ENCODE assay signal across 8 cellular contexts in genomic region chr12:53096761-53097160, GRCh38. TPM values are rescaled to one million over a fixed set of nuclear protein-coding genes. Genes with fewer than 3 reads are reported as not detected.
DNase-seq lines count a peak whose midpoint lies in the region; ATAC-seq lines count a peak whose summit lies in the region.

No MANE protein-coding gene starts in this region.

- H3K9me3 ChIP-seq in HAP-1 (no peaks in the 10 kb centered on the region), skeletal muscle tissue (ENCODE audit: control insufficient read depth in 3 of 3, low read length in 3 of 3) (no peaks in the 10 kb centered on the region)

- peak overlapping the region; percentile 69 for H3K27ac ChIP-seq in skeletal muscle tissue (ENCODE audit: low read depth, low read length)

- peaks cover 52% of the 10 kb centered on the region for H3K4me1 Mint-ChIP-seq in activated CD8-positive, alpha-beta T cell treated with anti-CD3 and anti-CD28 coated beads, Interleukin-2, amount 10 ng/mL, durations not matched to agents 7 days and 5 days (ENCODE audit: low read depth)

- no peaks in the 10 kb centered on the region for H3K9me3 Mint-ChIP-seq in activated CD8-positive, alpha-beta T cell treated with anti-CD3 and anti-CD28 coated beads, Interleukin-2, amount 10 ng/mL, durations not matched to agents 7 days and 5 days (ENCODE audit: insufficient read depth)

- peaks cover 6% of the 10 kb centered on the region for H3K4me1 ChIP-seq in HAP-1
- H3K4me1 ChIP-seq in skeletal muscle tissue (ENCODE audit: control insufficient read depth in 3 of 3, insufficient read depth in 3 of 3, low read length in 3 of 3), result peaks cover 28 to 36% (median 31%) of the 10 kb centered on the region in 3 donors

- CTCF ChIA-PET in activated CD8-positive, alpha-beta T cell treated with anti-CD3 and anti-CD28 coated beads, Interleukin-2, amount 10 ng/mL, durations not matched to agents 7 days and 5 days (lab: Charles Lee), result interaction anchor here (1.4 to 8.0 kb wide), 3 partner anchors 15 to 29 kb away, joined by 4 to 295 read pairs (median 170); partner anchors contain the start of gene SPRYD3

- DNase-seq in HAP-1 (ENCODE audit: low spot score in 2 of 2) (no peak), COLO668 (lab: John Stamatoyannopoulos, UW; ENCODE audit: unreplicated experiment) (no peak), NCI-H1092 treated with DMSO at 0.1 percent for 48 hours (lab: John Stamatoyannopoulos, UW) (no peak)
- DNase-seq in activated CD8-positive, alpha-beta T cell treated with anti-CD3 and anti-CD28 coated beads, Interleukin-2, amount 10 ng/mL, durations not matched to agents 7 days and 5 days, result no peak

- peaks cover 8% of the 10 kb centered on the region for H3K27me3 Mint-ChIP-seq in activated CD8-positive, alpha-beta T cell treated with anti-CD3 and anti-CD28 coated beads, Interleukin-2, amount 10 ng/mL, durations not matched to agents 7 days and 5 days (ENCODE audit: low read depth)

- peak overlapping the region; percentile 75 for H3K4me3 Mint-ChIP-seq in activated CD8-positive, alpha-beta T cell treated with anti-CD3 and anti-CD28 coated beads, Interleukin-2, amount 10 ng/mL, durations not matched to agents 7 days and 5 days

- H3K27me3 ChIP-seq in HAP-1 (ENCODE audit: low read depth), result no peaks in the 10 kb centered on the region
- no peaks in the 10 kb centered on the region for H3K27me3 ChIP-seq in skeletal muscle tissue (ENCODE audit: control insufficient read depth in 3 of 3, insufficient read depth in 3 of 3, low read length in 3 of 3)

- peak overlapping the region in 2 of 3 donors; percentile 69 to 85 for H3K9ac ChIP-seq in skeletal muscle tissue (ENCODE audit: low read depth in 1 of 3, low read length in 3 of 3)

- H3K36me3 ChIP-seq in HAP-1 (replicated peaks), result no peaks in the 10 kb centered on the region
- H3K36me3 ChIP-seq in skeletal muscle tissue (ENCODE audit: control insufficient read depth in 3 of 3, insufficient read depth in 3 of 3, low read length in 3 of 3), result peaks cover 0 to 2% (median 0%) of the 10 kb centered on the region in 3 donors

- in situ Hi-C loops in HAP-1 (cut with MboI; ENCODE audit: low sequenced_read_pairs), result no loop called here

- POLR2A ChIA-PET in activated CD8-positive, alpha-beta T cell treated with anti-CD3 and anti-CD28 coated beads, Interleukin-2, amount 10 ng/mL, durations not matched to agents 7 days and 5 days (lab: Charles Lee), result no interaction called here

- H3K27ac Mint-ChIP-seq in activated CD8-positive, alpha-beta T cell treated with anti-CD3 and anti-CD28 coated beads, Interleukin-2, amount 10 ng/mL, durations not matched to agents 7 days and 5 days, result peak overlapping the region; percentile 86

- H3K4me3 ChIP-seq in HAP-1 (peak overlapping the region; percentile 45), iPS-11a (ENCODE audit: low read depth, low read length) (peak overlapping the region; percentile 72), skeletal muscle tissue (ENCODE audit: low read length in 3 of 3) (peak overlapping the region; percentile 73 to 83 (median 76))

- no peak for ATAC-seq in activated CD8-positive, alpha-beta T cell treated with anti-CD3 and anti-CD28 coated beads, Interleukin-2, amount 10 ng/mL, durations not matched to agents 7 days and 5 days
- ATAC-seq in GM18870 (IDR thresholded peaks at IDR 0.05; ENCODE audit: unreplicated experiment), result no peak
- no peak for ATAC-seq in GM18502 (IDR thresholded peaks at IDR 0.05; ENCODE audit: poor library complexity, unreplicated experiment)

- no peaks in the 10 kb centered on the region for H3K36me3 Mint-ChIP-seq in activated CD8-positive, alpha-beta T cell treated with anti-CD3 and anti-CD28 coated beads, Interleukin-2, amount 10 ng/mL, durations not matched to agents 7 days and 5 days (ENCODE audit: low read depth)

RNA-seq across cellular contexts. Expression of gene IGFBP6, which starts 0.7 kb away (rescaled TPM):
- total RNA-seq in activated CD8-positive, alpha-beta T cell treated with anti-CD3 and anti-CD28 coated beads, Interleukin-2, amount 10 ng/mL, durations not matched to agents 7 days and 5 days, result 1 to 10 TPM; 3.1 to 5.4 TPM
- total RNA-seq in skeletal muscle tissue, result 89.8 TPM

RNA-seq across cellular contexts. Expression of gene SOAT2, which starts 6.5 kb away (rescaled TPM):
- total RNA-seq in activated CD8-positive, alpha-beta T cell treated with anti-CD3 and anti-CD28 coated beads, Interleukin-2, amount 10 ng/mL, durations not matched to agents 7 days and 5 days, result 10 to 100 TPM; 10.8 to 13.3 TPM
- total RNA-seq in skeletal muscle tissue, result under 0.01 TPM

RNA-seq across cellular contexts. Expression of gene SPRYD3, which starts 17.6 kb away (rescaled TPM):
- 10 to 100 TPM; 27.2 to 31.2 TPM for total RNA-seq in activated CD8-positive, alpha-beta T cell treated with anti-CD3 and anti-CD28 coated beads, Interleukin-2, amount 10 ng/mL, durations not matched to agents 7 days and 5 days
- total RNA-seq in skeletal muscle tissue, result 13.0 TPM

RNA-seq across cellular contexts. Expression of gene TNS2, which starts 46.9 kb away (rescaled TPM):
- total RNA-seq in activated CD8-positive, alpha-beta T cell treated with anti-CD3 and anti-CD28 coated beads, Interleukin-2, amount 10 ng/mL, durations not matched to agents 7 days and 5 days, result 1 to 10 TPM; 1.0 to 1.4 TPM
- 21.9 TPM for total RNA-seq in skeletal muscle tissue

Comparison
In these comparisons a context has a peak if more than half of its experiments do, and no peak if none do; other contexts are left out.
1. RNA of gene IGFBP6, which starts 0.7 kb away (total RNA-seq): 89.8 TPM in skeletal muscle tissue (single experiment); 3.1 to 5.4 TPM in activated CD8-positive, alpha-beta T cell treated with anti-CD3 and anti-CD28 coated beads, Interleukin-2, amount 10 ng/mL, durations not matched to agents 7 days and 5 days; every median in the first group is over 10 times any median in the second.
2. RNA of gene SOAT2, which starts 6.5 kb away (total RNA-seq): 10.8 to 13.3 TPM in activated CD8-positive, alpha-beta T cell treated with anti-CD3 and anti-CD28 coated beads, Interleukin-2, amount 10 ng/mL, durations not matched to agents 7 days and 5 days; under 0.01 TPM in skeletal muscle tissue (single experiment); every median in the first group is over 10 times any median in the second.
3. Peak in every context shown above with its lines, with median percentiles within 50 percentile points of each other: H3K4me3 ChIP-seq.